ENCODE assay signal across 15 cellular contexts in genomic region chr17:17523001-17523713, GRCh38. TPM values are rescaled to one million over a fixed set of nuclear protein-coding genes. Genes with fewer than 3 reads are reported as not detected.
DNase-seq lines count a peak whose midpoint lies in the region; ATAC-seq, FAIRE-seq and TF ChIP-seq lines count a peak whose summit lies in the region.
"Had no signal": no experiment of that assay in that cellular context is flagged by ENCODE, and none has a peak within 500 bp of the region (broad histone marks: within the 10 kb centered on the region; RNA-seq: fewer than 3 reads in every experiment).

No MANE protein-coding gene starts in this region.

- TF ChIP-seq CTCF in AG04449 (IDR thresholded peaks at IDR 0.05; ENCODE audit: insufficient read depth, low read length, missing control alignments) (peak; percentile 1), Panc1 (IDR thresholded peaks at IDR 0.05) (no peak)

- H3K9me3 ChIP-seq in HUES64 (ENCODE audit: insufficient read depth, low read depth, low read length): peaks cover 2% of the 10 kb centered on the region; the same call in 1 of the 2 replicates
- no peaks in the 10 kb centered on the region for H3K9me3 ChIP-seq in Panc1 (ENCODE audit: control insufficient read depth, insufficient read depth, low read depth, low read length)
- H3K9me3 ChIP-seq in iPS-20b (ENCODE audit: insufficient read depth, low read depth, low read length): no peaks in the 10 kb centered on the region
- H3K9me3 ChIP-seq: BE2C, heart left ventricle, thoracic aorta had no signal

- H3K9ac ChIP-seq in HUES64 (ENCODE audit: low read depth, low read length) (no peak overlapping the region), iPS-20b (ENCODE audit: low read depth, low read length) (peak overlapping the region; percentile 56; the same call in 1 of the 2 replicates)

- BruUV-seq in Panc1 (replicated peaks; lab: Mats Ljungman, UMichigan): no TSS peak

- 44% methylated on average over 14 of the region's 14 CpGs for WGBS in HUES64

- DNase-seq in AG04449 (ENCODE audit: low read depth, low spot score) (no peak), Panc1 (ENCODE audit: low read depth, low spot score) (no peak), HEK293T (ENCODE audit: extremely low spot score) (no peak), H54 (ENCODE audit: insufficient read length, low spot score) (no peak)
- DNase-seq in activated CD4-positive, alpha-beta T cell treated with anti-CD3 and anti-CD28 coated beads for 48 hours: no peak
- DNase-seq: activated CD8-positive, alpha-beta memory T cell treated with anti-CD3 and anti-CD28 coated beads, Interleukin-2, amount 10 ng/mL, durations not matched to agents 7 days and 5 days; BE2C; MV-4-11; PC-9 had no signal

- H3K4me3 ChIP-seq in AG04449 (ENCODE audit: low read depth, low read length) (no peak overlapping the region), HUES64 (ENCODE audit: low read length) (no peak overlapping the region), Panc1 (ENCODE audit: low read depth in 2 of 2, low read length in 2 of 2) (no peak overlapping the region), iPS-20b (ENCODE audit: low read length) (no peak overlapping the region)
- H3K4me3 ChIP-seq: heart left ventricle, PC-9, thoracic aorta had no signal

- intact Hi-C loops in Panc1 (cut with micrococcal nuclease; ENCODE audit: unreplicated experiment): no loop called here

- H3K36me3 ChIP-seq in HUES64 (ENCODE audit: insufficient read depth, low read length) (no peaks in the 10 kb centered on the region), Panc1 (ENCODE audit: control insufficient read depth, insufficient read depth, low read length) (no peaks in the 10 kb centered on the region), iPS-20b (ENCODE audit: insufficient read depth, low read depth, low read length) (no peaks in the 10 kb centered on the region)
- H3K36me3 ChIP-seq: BE2C, thoracic aorta had no signal

- ATAC-seq in Panc1: peak; percentile 62
- ATAC-seq in GM21529 (IDR thresholded peaks at IDR 0.05; ENCODE audit: unreplicated experiment): no peak
- ATAC-seq: activated CD8-positive, alpha-beta memory T cell treated with anti-CD3 and anti-CD28 coated beads, Interleukin-2, amount 10 ng/mL, durations not matched to agents 7 days and 5 days; heart left ventricle had no signal

- FAIRE-seq in H54 (lab: Jason Lieb, UNC): no peak

- POLR2A ChIA-PET in AG04449 (lab: Yijun Ruan, JAX) (interaction anchor here (1.0 kb wide), 1 partner anchor 14 kb away, joined by 3 read pairs; no protein-coding TSS in a partner anchor), Panc1 (lab: Charles Lee) (interaction anchor here (0.5 kb wide), 1 partner anchor 163 kb away, joined by 5 read pairs; no protein-coding TSS in a partner anchor), HEK293T (lab: Yijun Ruan, JAX) (interaction anchor here (0.7 to 1.0 kb wide), 2 partner anchors 14 to 67 kb away, joined by 3 read pairs; no protein-coding TSS in a partner anchor)

- in situ Hi-C loops in Panc1 (cut with HindIII; ENCODE audit: low pct_unique_long_range_greater_than_20kb, low sequenced_read_pairs): no loop called here

- no peak for TF ChIP-seq POLR2A in H54 (IDR thresholded peaks at IDR 0.05; ENCODE audit: low read depth, low read length)

- CTCF ChIA-PET in AG04449 (lab: Yijun Ruan, JAX) (interaction anchor here (0.9 to 1.5 kb wide), 4 partner anchors 10 to 17 kb away, joined by 3 to 7 read pairs (median 4); no protein-coding TSS in a partner anchor), Panc1 (lab: Charles Lee) (no interaction called here), HEK293T (lab: Yijun Ruan, JAX) (interaction anchor here (1.2 to 1.6 kb wide), 3 partner anchors 9 to 26 kb away, joined by 3 to 4 read pairs (median 3); no protein-coding TSS in a partner anchor)

- H3K27me3 ChIP-seq in HUES64 (ENCODE audit: insufficient read depth, low read length) (no peaks in the 10 kb centered on the region), Panc1 (ENCODE audit: control insufficient read depth, insufficient read depth, low read length) (no peaks in the 10 kb centered on the region), iPS-20b (ENCODE audit: insufficient read depth, low read length) (no peaks in the 10 kb centered on the region)
- H3K27me3 ChIP-seq: BE2C, heart left ventricle had no signal

- H3K4me1 ChIP-seq in HUES64 (ENCODE audit: insufficient read depth, low read length): peaks cover 9% of the 10 kb centered on the region
- H3K4me1 ChIP-seq in Panc1 (ENCODE audit: control insufficient read depth, insufficient read depth, low read length): no peaks in the 10 kb centered on the region; the same call in 1 of the 2 replicates
- peaks cover 14% of the 10 kb centered on the region; the same call in 1 of the 2 replicates for H3K4me1 ChIP-seq in iPS-20b (ENCODE audit: insufficient read depth, low read length)

- H3K27ac ChIP-seq in HUES64 (ENCODE audit: low read depth, low read length) (peak overlapping the region; percentile 64; the same call in 1 of the 2 replicates), Panc1 (ENCODE audit: low read length) (no peak overlapping the region), iPS-20b (ENCODE audit: low read length) (peak overlapping the region; percentile 22)
- H3K27ac ChIP-seq: heart left ventricle, PC-9, thoracic aorta had no signal

TF ChIP-seq in HEK293T, 16 proteins besides CTCF, POLR2A, EP300 and RAD21:
- no peak for TF ChIP-seq BHLHE40 (IDR thresholded peaks at IDR 0.05; ENCODE audit: borderline replicate concordance)
- TF ChIP-seq FOXM1 (IDR thresholded peaks at IDR 0.05; ENCODE audit: borderline replicate concordance): no peak
- no peak for TF ChIP-seq ARNT (IDR thresholded peaks at IDR 0.05)
- no peak for TF ChIP-seq SP1 (IDR thresholded peaks at IDR 0.05)
- TF ChIP-seq ZNF384 (IDR thresholded peaks at IDR 0.05): no peak
- TF ChIP-seq TARDBP (IDR thresholded peaks at IDR 0.05): no peak
- TF ChIP-seq FOXK2 (IDR thresholded peaks at IDR 0.05): no peak
- no peak for TF ChIP-seq ELF4 (IDR thresholded peaks at IDR 0.05)
- no peak for TF ChIP-seq CTBP1 (IDR thresholded peaks at IDR 0.05; ENCODE audit: borderline replicate concordance)

RNA-seq across cellular contexts. Expression of gene RASD1, which starts 27.0 kb away (rescaled TPM):
- polyA plus RNA-seq in HUES64 (2013, experiment 1 of 2): 1.4 TPM
- polyA plus RNA-seq in HUES64 (2013, experiment 2 of 2): 1.2 TPM
- total RNA-seq in Panc1 (2021; ENCODE audit: unreplicated experiment): 1.7 TPM
- polyA plus RNA-seq in Panc1 (2012; ENCODE audit: insufficient read length): 4.6 TPM
- total RNA-seq: H4 had no signal

RNA-seq across cellular contexts. Expression of gene MED9, which starts 46.4 kb away (rescaled TPM):
- polyA plus RNA-seq in HUES64 (2013, experiment 1 of 2): 13.8 TPM
- polyA plus RNA-seq in HUES64 (2013, experiment 2 of 2): 17.2 TPM
- 11.1 TPM for total RNA-seq in Panc1 (2021; ENCODE audit: unreplicated experiment)
- polyA plus RNA-seq in Panc1 (2012; ENCODE audit: insufficient read length): 8.1 TPM
